Comparison of ENCODE assay signal across 1 cellular context in the genomic region with DNA sequence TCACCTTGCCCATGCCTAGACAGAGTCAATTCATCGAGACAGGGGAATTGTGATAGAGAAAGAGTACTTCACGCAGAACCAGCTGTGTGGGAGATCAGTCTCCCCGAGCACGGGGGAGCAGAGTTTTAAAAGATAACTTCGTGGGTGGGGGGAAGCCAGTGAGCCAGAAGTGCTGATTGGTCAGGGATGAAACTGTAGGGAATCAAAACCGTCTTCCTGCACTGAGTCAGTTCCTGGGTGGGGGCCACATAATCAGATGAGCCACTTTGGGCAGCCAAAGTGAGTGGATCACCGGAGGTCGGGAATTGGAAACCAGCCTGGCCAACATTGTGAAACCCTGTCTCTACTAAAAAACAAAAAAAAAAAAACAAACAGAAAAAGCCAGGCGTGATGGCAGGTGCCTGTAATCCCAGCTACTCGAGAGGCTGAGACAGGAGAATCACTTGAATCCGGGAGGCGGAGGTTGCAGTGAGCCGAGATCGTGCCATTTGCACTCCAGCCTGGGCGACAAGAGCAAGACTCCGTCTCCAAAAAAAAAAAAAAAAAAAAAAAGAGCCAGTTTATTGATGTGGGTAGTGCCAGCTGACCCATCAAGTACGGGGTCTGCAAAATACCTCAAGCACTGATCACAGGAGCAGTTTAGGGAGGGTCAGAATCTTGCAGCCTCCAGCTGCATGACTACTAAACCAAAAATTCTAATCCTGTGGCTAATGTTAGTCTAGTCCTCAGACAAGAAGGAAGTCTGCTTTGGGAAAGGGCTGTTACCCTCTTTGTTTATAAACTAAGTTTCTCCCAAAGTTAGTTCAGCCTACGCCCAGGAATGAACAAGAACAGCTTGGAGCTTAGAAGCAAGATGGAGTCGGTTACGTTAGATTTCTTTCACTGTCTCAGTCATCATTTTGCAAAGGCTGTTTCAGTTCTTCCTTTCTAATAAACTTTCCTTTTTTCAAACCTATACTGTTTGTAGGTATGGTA.
TF ChIP-seq lines count a peak whose summit lies in the region.

No MANE protein-coding gene starts in this region.

TF ChIP-seq in HepG2, 621 proteins besides CTCF, POLR2A, EP300 and RAD21:
- TF ChIP-seq, protein P1, sequence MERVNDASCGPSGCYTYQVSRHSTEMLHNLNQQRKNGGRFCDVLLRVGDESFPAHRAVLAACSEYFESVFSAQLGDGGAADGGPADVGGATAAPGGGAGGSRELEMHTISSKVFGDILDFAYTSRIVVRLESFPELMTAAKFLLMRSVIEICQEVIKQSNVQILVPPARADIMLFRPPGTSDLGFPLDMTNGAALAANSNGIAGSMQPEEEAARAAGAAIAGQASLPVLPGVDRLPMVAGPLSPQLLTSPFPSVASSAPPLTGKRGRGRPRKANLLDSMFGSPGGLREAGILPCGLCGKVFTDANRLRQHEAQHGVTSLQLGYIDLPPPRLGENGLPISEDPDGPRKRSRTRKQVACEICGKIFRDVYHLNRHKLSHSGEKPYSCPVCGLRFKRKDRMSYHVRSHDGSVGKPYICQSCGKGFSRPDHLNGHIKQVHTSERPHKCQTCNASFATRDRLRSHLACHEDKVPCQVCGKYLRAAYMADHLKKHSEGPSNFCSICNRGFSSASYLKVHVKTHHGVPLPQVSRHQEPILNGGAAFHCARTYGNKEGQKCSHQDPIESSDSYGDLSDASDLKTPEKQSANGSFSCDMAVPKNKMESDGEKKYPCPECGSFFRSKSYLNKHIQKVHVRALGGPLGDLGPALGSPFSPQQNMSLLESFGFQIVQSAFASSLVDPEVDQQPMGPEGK (CRISPR knock-in tag; IDR thresholded peaks at IDR 0.05), result 0 out of 2 replicates have a peak, but pooled peaks have one; percentile 16
- TF ChIP-seq ZEB1 (IDR thresholded peaks at IDR 0.05; ENCODE audit: insufficient replicate concordance, low read depth), result no peak
- no peak for TF ChIP-seq ZSCAN31 (CRISPR knock-in tag; IDR thresholded peaks at IDR 0.05; ENCODE audit: low read depth)
- TF ChIP-seq, protein P2, sequence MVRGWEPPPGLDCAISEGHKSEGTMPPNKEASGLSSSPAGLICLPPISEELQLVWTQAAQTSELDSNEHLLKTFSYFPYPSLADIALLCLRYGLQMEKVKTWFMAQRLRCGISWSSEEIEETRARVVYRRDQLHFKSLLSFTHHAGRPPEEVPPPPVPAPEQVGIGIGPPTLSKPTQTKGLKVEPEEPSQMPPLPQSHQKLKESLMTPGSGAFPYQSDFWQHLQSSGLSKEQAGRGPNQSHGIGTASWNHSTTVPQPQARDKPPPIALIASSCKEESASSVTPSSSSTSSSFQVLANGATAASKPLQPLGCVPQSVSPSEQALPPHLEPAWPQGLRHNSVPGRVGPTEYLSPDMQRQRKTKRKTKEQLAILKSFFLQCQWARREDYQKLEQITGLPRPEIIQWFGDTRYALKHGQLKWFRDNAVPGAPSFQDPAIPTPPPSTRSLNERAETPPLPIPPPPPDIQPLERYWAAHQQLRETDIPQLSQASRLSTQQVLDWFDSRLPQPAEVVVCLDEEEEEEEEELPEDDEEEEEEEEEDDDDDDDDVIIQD (CRISPR knock-in tag; IDR thresholded peaks at IDR 0.05; ENCODE audit: low read depth), result peak; percentile 77; the same call in 1 of the 2 replicates
- no peak for TF ChIP-seq HOXD1 (CRISPR knock-in tag; IDR thresholded peaks at IDR 0.05)
- no peak for TF ChIP-seq MAFG (CRISPR knock-in tag; IDR thresholded peaks at IDR 0.05)
- 0 out of 2 replicates have a peak, but pooled peaks have one; percentile 35 for TF ChIP-seq ZMYM2 (CRISPR knock-in tag; IDR thresholded peaks at IDR 0.05)
- TF ChIP-seq ZMAT3 (CRISPR knock-in tag; conservative IDR thresholded peaks at IDR 0.05), result no peak
- no peak for TF ChIP-seq CBX5 (CRISPR knock-in tag; IDR thresholded peaks at IDR 0.05; ENCODE audit: borderline replicate concordance)
TF ChIP-seq in HepG2: peak in this region for 3.
